8 cellular contexts compared by ENCODE assay signal in the genomic region with DNA sequence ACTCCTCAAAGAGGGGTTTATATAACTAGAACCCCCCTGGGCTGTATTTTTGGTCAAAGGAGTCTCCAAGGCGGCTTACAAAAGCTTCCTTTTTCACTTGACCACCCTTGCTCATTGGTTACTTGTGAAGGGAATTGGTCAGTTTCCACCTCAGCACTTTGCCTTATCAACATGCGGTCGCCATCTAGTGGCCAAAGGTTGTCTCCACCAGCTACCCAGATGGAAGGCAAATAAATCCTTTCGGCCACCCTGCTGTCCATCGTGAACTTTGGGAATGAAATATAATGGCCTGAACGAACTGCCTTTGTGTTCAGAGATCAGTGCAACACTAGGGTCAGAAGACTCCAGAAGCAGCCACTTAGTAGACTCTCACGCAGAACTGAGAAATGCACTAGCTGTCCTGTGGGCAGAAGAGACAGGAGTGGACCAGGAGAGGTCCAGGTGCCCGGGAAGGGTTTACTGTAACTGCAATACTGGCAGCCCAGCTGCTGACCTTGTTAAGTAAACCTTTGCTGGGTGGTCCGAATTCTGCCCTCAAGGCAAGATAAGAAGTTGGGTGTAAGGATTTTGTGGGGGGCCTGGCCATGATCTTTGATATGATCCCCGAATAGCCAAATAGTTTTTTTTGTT.
DNase-seq lines count a peak whose midpoint lies in the region; ATAC-seq and TF ChIP-seq lines count a peak whose summit lies in the region.

No MANE protein-coding gene starts in this region.

- H3K4me1 ChIP-seq in MM.1S (ENCODE audit: low read length) = no peaks in the 10 kb centered on the region

- H3K9me3 Mint-ChIP-seq in WTC11 = no peaks in the 10 kb centered on the region

- H3K27ac ChIP-seq in MM.1S (ENCODE audit: low read length) = no peak overlapping the region

- no peak overlapping the region for H3K4me3 ChIP-seq in MM.1S (ENCODE audit: low read length)

- CTCF ChIA-PET in WTC11 (lab: Charles Lee) = interaction anchor here (0.6 to 16.6 kb wide), 75 partner anchors 9 to 1994 kb away, joined by 3 to 298 read pairs (median 4); a partner anchor contains a TSS

- H3K79me2 ChIP-seq in MM.1S (ENCODE audit: low read length) = no peaks in the 10 kb centered on the region

- 0 out of 2 replicates have a peak overlapping the region, but pooled peaks have one; percentile 57 for H3K27ac Mint-ChIP-seq in WTC11

- POLR2A ChIA-PET in WTC11 (lab: Charles Lee) = interaction anchor here (1.1 to 1.2 kb wide), 2 partner anchors 8 to 107 kb away, joined by 4 to 5 read pairs; a partner anchor contains a TSS

- H3K27me3 ChIP-seq in MM.1S (replicated peaks; ENCODE audit: insufficient read depth, low read length) = no peaks in the 10 kb centered on the region

- no peaks in the 10 kb centered on the region for H3K9me2 ChIP-seq in MM.1S (replicated peaks; ENCODE audit: insufficient read depth, low read length)

- H3K4me3 Mint-ChIP-seq in WTC11 = no peak overlapping the region

- DNase-seq in EL (peak; percentile 73), MM.1S (peak; percentile 65), WTC11 (ENCODE audit: low spot score) (peak; percentile 82), ecto neural progenitor cell (ENCODE audit: low spot score) (peak; percentile 84), lung microvascular endothelial cell (ENCODE audit: low read depth in 2 of 2) (peak; percentile 84 to 85)
- peak; percentile 2 to 16 for DNase-seq in stimulated activated CD8-positive, alpha-beta memory T cell treated with anti-CD3 and anti-CD28 coated beads, Interleukin-7, amount 100 ng/mL, for 1 hour (ENCODE audit: low read depth in 2 of 2)

- no peak overlapping the region for H3K4me2 ChIP-seq in MM.1S (ENCODE audit: low read depth, low read length)

- no peaks in the 10 kb centered on the region for H4K20me1 ChIP-seq in MM.1S (ENCODE audit: insufficient read depth, low read length)

- H2AFZ ChIP-seq in MM.1S (ENCODE audit: low read length) = no peak overlapping the region

- no peaks in the 10 kb centered on the region for H3K36me3 ChIP-seq in MM.1S (replicated peaks; ENCODE audit: insufficient read depth, low read length)

- no peaks in the 10 kb centered on the region for H3F3A ChIP-seq in MM.1S (ENCODE audit: insufficient read depth, low read length)

- H3K9me3 ChIP-seq in MM.1S (replicated peaks; ENCODE audit: insufficient read depth, low read length) = no peaks in the 10 kb centered on the region

- no peak overlapping the region for H3K9ac ChIP-seq in MM.1S (ENCODE audit: low read length)

- H3K36me3 Mint-ChIP-seq in WTC11 = peaks cover 13% of the 10 kb centered on the region; the same call in 1 of the 2 replicates

- TF ChIP-seq CTCF in MM.1S (IDR thresholded peaks at IDR 0.05; ENCODE audit: low read length) = peak; percentile 92
- TF ChIP-seq CTCF in WTC11 (IDR thresholded peaks at IDR 0.05) = peak; percentile 77; the same call in 1 of the 2 replicates

- ATAC-seq in GM21529 (IDR thresholded peaks at IDR 0.05; ENCODE audit: unreplicated experiment) (peak; percentile 76), WTC11 (peak; percentile 94), GM21526 (IDR thresholded peaks at IDR 0.05; ENCODE audit: low FRiP score, unreplicated experiment) (no peak)

- H3K4me1 Mint-ChIP-seq in WTC11 = peaks cover 4% of the 10 kb centered on the region; the same call in 1 of the 2 replicates

- H3K27me3 Mint-ChIP-seq in WTC11 (ENCODE audit: low read depth) = no peaks in the 10 kb centered on the region

TF ChIP-seq in WTC11, 78 proteins besides CTCF, POLR2A, EP300 and RAD21:
- TF ChIP-seq, protein P1, sequence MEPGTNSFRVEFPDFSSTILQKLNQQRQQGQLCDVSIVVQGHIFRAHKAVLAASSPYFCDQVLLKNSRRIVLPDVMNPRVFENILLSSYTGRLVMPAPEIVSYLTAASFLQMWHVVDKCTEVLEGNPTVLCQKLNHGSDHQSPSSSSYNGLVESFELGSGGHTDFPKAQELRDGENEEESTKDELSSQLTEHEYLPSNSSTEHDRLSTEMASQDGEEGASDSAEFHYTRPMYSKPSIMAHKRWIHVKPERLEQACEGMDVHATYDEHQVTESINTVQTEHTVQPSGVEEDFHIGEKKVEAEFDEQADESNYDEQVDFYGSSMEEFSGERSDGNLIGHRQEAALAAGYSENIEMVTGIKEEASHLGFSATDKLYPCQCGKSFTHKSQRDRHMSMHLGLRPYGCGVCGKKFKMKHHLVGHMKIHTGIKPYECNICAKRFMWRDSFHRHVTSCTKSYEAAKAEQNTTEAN (CRISPR knock-in tag; IDR thresholded peaks at IDR 0.05) = no peak
- TF ChIP-seq NR1H2 (CRISPR knock-in tag; IDR thresholded peaks at IDR 0.05) (no peak), TEAD4 (CRISPR knock-in tag; IDR thresholded peaks at IDR 0.05) (no peak), KAT7 (CRISPR knock-in tag; IDR thresholded peaks at IDR 0.05; ENCODE audit: borderline replicate concordance) (no peak), MYBL2 (CRISPR knock-in tag; IDR thresholded peaks at IDR 0.05) (no peak), SMAD4 (CRISPR knock-in tag; IDR thresholded peaks at IDR 0.05) (no peak), CREB1 (CRISPR knock-in tag; IDR thresholded peaks at IDR 0.05) (no peak), TCF7 (CRISPR knock-in tag; IDR thresholded peaks at IDR 0.05; ENCODE audit: low read depth) (no peak), RORB (CRISPR knock-in tag; IDR thresholded peaks at IDR 0.05) (no peak), PRRX2 (CRISPR knock-in tag; IDR thresholded peaks at IDR 0.05) (no peak), ZNF232 (CRISPR knock-in tag; IDR thresholded peaks at IDR 0.05) (no peak), TEAD1 (CRISPR knock-in tag; IDR thresholded peaks at IDR 0.05) (no peak)
- TF ChIP-seq, protein P2, sequence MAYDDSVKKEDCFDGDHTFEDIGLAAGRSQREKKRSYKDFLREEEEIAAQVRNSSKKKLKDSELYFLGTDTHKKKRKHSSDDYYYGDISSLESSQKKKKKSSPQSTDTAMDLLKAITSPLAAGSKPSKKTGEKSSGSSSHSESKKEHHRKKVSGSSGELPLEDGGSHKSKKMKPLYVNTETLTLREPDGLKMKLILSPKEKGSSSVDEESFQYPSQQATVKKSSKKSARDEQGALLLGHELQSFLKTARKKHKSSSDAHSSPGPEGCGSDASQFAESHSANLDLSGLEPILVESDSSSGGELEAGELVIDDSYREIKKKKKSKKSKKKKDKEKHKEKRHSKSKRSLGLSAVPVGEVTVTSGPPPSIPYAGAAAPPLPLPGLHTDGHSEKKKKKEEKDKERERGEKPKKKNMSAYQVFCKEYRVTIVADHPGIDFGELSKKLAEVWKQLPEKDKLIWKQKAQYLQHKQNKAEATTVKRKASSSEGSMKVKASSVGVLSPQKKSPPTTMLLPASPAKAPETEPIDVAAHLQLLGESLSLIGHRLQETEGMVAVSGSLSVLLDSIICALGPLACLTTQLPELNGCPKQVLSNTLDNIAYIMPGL (CRISPR knock-in tag; IDR thresholded peaks at IDR 0.05) = no peak
- TF ChIP-seq, protein P3, sequence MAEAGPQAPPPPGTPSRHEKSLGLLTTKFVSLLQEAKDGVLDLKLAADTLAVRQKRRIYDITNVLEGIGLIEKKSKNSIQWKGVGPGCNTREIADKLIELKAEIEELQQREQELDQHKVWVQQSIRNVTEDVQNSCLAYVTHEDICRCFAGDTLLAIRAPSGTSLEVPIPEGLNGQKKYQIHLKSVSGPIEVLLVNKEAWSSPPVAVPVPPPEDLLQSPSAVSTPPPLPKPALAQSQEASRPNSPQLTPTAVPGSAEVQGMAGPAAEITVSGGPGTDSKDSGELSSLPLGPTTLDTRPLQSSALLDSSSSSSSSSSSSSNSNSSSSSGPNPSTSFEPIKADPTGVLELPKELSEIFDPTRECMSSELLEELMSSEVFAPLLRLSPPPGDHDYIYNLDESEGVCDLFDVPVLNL (CRISPR knock-in tag; IDR thresholded peaks at IDR 0.05; ENCODE audit: borderline replicate concordance, low read depth) = no peak
- TF ChIP-seq, protein P4, sequence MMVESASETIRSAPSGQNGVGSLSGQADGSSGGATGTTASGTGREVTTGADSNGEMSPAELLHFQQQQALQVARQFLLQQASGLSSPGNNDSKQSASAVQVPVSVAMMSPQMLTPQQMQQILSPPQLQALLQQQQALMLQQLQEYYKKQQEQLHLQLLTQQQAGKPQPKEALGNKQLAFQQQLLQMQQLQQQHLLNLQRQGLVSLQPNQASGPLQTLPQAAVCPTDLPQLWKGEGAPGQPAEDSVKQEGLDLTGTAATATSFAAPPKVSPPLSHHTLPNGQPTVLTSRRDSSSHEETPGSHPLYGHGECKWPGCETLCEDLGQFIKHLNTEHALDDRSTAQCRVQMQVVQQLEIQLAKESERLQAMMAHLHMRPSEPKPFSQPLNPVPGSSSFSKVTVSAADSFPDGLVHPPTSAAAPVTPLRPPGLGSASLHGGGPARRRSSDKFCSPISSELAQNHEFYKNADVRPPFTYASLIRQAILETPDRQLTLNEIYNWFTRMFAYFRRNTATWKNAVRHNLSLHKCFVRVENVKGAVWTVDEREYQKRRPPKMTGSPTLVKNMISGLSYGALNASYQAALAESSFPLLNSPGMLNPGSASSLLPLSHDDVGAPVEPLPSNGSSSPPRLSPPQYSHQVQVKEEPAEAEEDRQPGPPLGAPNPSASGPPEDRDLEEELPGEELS (CRISPR knock-in tag; IDR thresholded peaks at IDR 0.05) = no peak
- TF ChIP-seq, protein P5, sequence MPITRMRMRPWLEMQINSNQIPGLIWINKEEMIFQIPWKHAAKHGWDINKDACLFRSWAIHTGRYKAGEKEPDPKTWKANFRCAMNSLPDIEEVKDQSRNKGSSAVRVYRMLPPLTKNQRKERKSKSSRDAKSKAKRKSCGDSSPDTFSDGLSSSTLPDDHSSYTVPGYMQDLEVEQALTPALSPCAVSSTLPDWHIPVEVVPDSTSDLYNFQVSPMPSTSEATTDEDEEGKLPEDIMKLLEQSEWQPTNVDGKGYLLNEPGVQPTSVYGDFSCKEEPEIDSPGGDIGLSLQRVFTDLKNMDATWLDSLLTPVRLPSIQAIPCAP (CRISPR knock-in tag; IDR thresholded peaks at IDR 0.05) = no peak
TF ChIP-seq in WTC11: peak in this region for 0.

Comparison
In these comparisons a context has a peak if more than half of its experiments do, and no peak if none do; other contexts are left out.
1. DNase-seq: peak in every context shown above with its lines; median percentile 84 in lung microvascular endothelial cell; 84 in ecto neural progenitor cell; 82 in WTC11; 73 in EL; 65 in MM.1S; 9 in stimulated activated CD8-positive, alpha-beta memory T cell treated with anti-CD3 and anti-CD28 coated beads, Interleukin-7, amount 100 ng/mL, for 1 hour.